Comparison of ENCODE assay signal across 20 cellular contexts in genomic region chr7:101068401-101068800, GRCh38. TPM values are rescaled to one million over a fixed set of nuclear protein-coding genes. Genes with fewer than 3 reads are reported as not detected.
"Had no signal": no experiment of that assay in that cellular context is flagged by ENCODE, and none has a peak within 500 bp of the region (broad histone marks: within the 10 kb centered on the region; RNA-seq: fewer than 3 reads in every experiment).

No MANE protein-coding gene starts in this region.

- H3K9me3 ChIP-seq: MG63, SJSA1 had no signal

- H3K4me3 ChIP-seq: MG63, SJSA1, SK-N-MC had no signal

- H3K27ac ChIP-seq: SJSA1, SK-N-MC had no signal

- H3K27me3 ChIP-seq: MG63 had no signal

- DNase-seq: Karpas-422, KG1, MG63, NCI-H1092, NCI-H1436, NCI-H187, NCI-H2029, NCI-H2081 treated with DMSO at 0.1 percent for 48 hours, NCI-H2171, NCI-H226, NCI-H446, NCI-H510A, NCI-H524 treated with DMSO at 0.1 percent for 48 hours, NCI-H69, NCI-H774, Right ventricle myocardium superior, RPMI8226, SIG-M5 had no signal

- H3K36me3 ChIP-seq: MG63, SJSA1 had no signal

- H3K4me1 ChIP-seq: SJSA1 had no signal

RNA-seq across cellular contexts. Expression of gene MUC17, which starts 48.5 kb away (rescaled TPM):
- total RNA-seq: Right ventricle myocardium superior, SJSA1 had no signal
